ENCODE assay signal across 18 cellular contexts in genomic region chr5:142283304-142283703, GRCh38.
"Had no signal": no experiment of that assay in that cellular context is flagged by ENCODE, and none has a peak within 500 bp of the region (broad histone marks: within the 10 kb centered on the region; RNA-seq: fewer than 3 reads in every experiment).

No MANE protein-coding gene starts in this region.

- H3K9me3 Mint-ChIP-seq: activated CD8-positive, alpha-beta T cell treated with anti-CD3 and anti-CD28 coated beads for 36 hours; activated naive CD4-positive, alpha-beta T cell treated with anti-CD3 and anti-CD28 coated beads, Interleukin-2, amount 50 U/mL, for 24 hours; activated T-cell treated with anti-CD3 and anti-CD28 coated beads, Interleukin-2, amount 50 U/mL, for 4 hours; nephron progenitor cell; stimulated activated naive CD8-positive, alpha-beta T cell treated with anti-CD3 and anti-CD28 coated beads, Interleukin-15, amount 100 ng/mL, for 72 hours had no signal

- H3K27me3 Mint-ChIP-seq: activated CD8-positive, alpha-beta T cell treated with anti-CD3 and anti-CD28 coated beads for 36 hours; activated naive CD4-positive, alpha-beta T cell treated with anti-CD3 and anti-CD28 coated beads, Interleukin-2, amount 50 U/mL, for 24 hours; progenitor cell of endocrine pancreas; stimulated activated naive CD8-positive, alpha-beta T cell treated with anti-CD3 and anti-CD28 coated beads, Interleukin-15, amount 100 ng/mL, for 72 hours had no signal

- H3K27ac Mint-ChIP-seq: activated CD8-positive, alpha-beta T cell treated with anti-CD3 and anti-CD28 coated beads for 36 hours; activated naive CD4-positive, alpha-beta T cell treated with anti-CD3 and anti-CD28 coated beads, Interleukin-2, amount 50 U/mL, for 24 hours; stimulated activated naive CD8-positive, alpha-beta T cell treated with anti-CD3 and anti-CD28 coated beads, Interleukin-15, amount 100 ng/mL, for 72 hours had no signal

- H3K27ac ChIP-seq: colonic mucosa, spleen, thoracic aorta had no signal

- H3K27me3 ChIP-seq: colonic mucosa, spleen had no signal

- H3K36me3 ChIP-seq: colonic mucosa, spleen, thoracic aorta had no signal

- H3K4me1 ChIP-seq: colonic mucosa had no signal

- ATAC-seq: activated CD8-positive, alpha-beta T cell treated with anti-CD3 and anti-CD28 coated beads for 36 hours; activated T-cell treated with anti-CD3 and anti-CD28 coated beads, Interleukin-2, amount 50 U/mL, for 4 hours; sciatic nerve; stimulated activated naive CD8-positive, alpha-beta T cell treated with anti-CD3 and anti-CD28 coated beads, Interleukin-15, amount 100 ng/mL, for 72 hours had no signal

- DNase-seq: activated CD4-positive, alpha-beta T cell treated with anti-CD3 and anti-CD28 coated beads for 48 hours; activated CD8-positive, alpha-beta T cell treated with anti-CD3 and anti-CD28 coated beads for 36 hours; activated effector memory CD4-positive, alpha-beta T cell treated with Interleukin-2 at 50 U/mL for 16 hours; activated T-cell treated with anti-CD3 and anti-CD28 coated beads, Interleukin-2, amount 50 U/mL, for 4 hours; amniotic stem cell; central memory CD4-positive, alpha-beta T cell; colonic mucosa; foreskin fibroblast; glutamatergic neuron; hypothalamus; nephron progenitor cell; spleen; stimulated activated naive CD8-positive, alpha-beta T cell treated with anti-CD3 and anti-CD28 coated beads, Interleukin-15, amount 100 ng/mL, for 72 hours; T-helper 2 cell had no signal

- H3K36me3 Mint-ChIP-seq: activated naive CD4-positive, alpha-beta T cell treated with anti-CD3 and anti-CD28 coated beads, Interleukin-2, amount 50 U/mL, for 24 hours had no signal

- H3K4me3 Mint-ChIP-seq: activated CD8-positive, alpha-beta T cell treated with anti-CD3 and anti-CD28 coated beads for 36 hours; activated naive CD4-positive, alpha-beta T cell treated with anti-CD3 and anti-CD28 coated beads, Interleukin-2, amount 50 U/mL, for 24 hours; activated T-cell treated with anti-CD3 and anti-CD28 coated beads, Interleukin-2, amount 50 U/mL, for 4 hours; nephron progenitor cell; stimulated activated naive CD8-positive, alpha-beta T cell treated with anti-CD3 and anti-CD28 coated beads, Interleukin-15, amount 100 ng/mL, for 72 hours had no signal

- H3K9me3 ChIP-seq: colonic mucosa, spleen, thoracic aorta had no signal

- H3K4me3 ChIP-seq: colonic mucosa, spleen, thoracic aorta had no signal
